Comparison of ENCODE assay signal across 1 cellular context in the genomic region with DNA sequence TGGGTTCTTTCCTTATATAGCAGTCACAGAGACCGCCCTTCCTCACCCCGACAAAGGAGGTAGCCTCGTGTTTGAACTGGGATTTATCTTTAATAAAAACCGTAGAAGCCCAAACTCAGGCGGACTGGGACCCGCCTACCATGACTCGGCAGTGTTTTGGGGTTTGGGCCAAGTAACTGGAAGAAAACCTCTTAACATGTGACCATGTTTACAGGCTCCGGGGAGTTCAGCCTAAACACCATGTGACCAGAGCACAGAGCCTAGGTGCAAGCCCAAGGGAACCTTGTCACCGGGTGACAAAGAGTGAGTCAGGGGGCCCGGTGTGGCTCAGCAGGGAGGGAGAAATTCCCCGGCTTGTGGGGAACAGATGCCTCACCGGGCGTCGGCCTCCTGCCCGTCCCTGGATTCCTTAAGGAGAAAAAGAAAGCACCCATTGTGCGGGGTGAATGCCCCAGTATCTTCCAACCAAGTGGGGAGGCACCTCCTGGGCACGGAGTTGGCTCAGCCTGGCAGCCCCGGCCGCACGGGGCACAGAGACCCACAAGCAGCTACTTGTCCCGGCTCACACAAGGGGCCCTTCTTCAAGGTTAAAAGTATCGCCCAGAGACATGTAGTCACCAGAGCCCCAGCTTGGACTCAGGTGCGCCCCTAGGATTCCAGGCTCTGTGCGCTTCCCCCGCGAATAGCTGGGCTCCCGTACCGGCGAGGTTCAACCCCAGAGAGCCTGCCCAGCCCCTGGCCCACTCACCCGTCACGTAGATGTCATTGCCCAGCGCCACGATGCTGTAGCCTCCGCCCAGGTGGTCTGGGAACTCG.
TF ChIP-seq lines count a peak whose summit lies in the region.

No MANE protein-coding gene starts in this region.

TF ChIP-seq in K562, 482 proteins besides CTCF, POLR2A, EP300 and RAD21 (continues in another document):
- no peak for TF ChIP-seq NFRKB (IDR thresholded peaks at IDR 0.05; ENCODE audit: low read depth)
- TF ChIP-seq JUNB (CRISPR knock-in tag; conservative IDR thresholded peaks at IDR 0.05), result peak; percentile 44; the same call in 1 of the 2 replicates
- no peak for TF ChIP-seq MCM3 (IDR thresholded peaks at IDR 0.05)
- TF ChIP-seq EP400 (IDR thresholded peaks at IDR 0.05), result peak; percentile 89
- peak in 1 of 3 experiments; percentile 38; a peak in 1 of 6 replicates for TF ChIP-seq ZBTB11 (CRISPR knock-in tag; IDR thresholded peaks at IDR 0.05)
- TF ChIP-seq, protein P1, sequence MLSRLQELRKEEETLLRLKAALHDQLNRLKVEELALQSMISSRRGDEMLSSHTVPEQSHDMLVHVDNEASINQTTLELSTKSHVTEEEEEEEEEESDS (CRISPR knock-in tag; IDR thresholded peaks at IDR 0.05), result no peak
- TF ChIP-seq MIER1 (IDR thresholded peaks at IDR 0.05; ENCODE audit: low read depth), result no peak
- TF ChIP-seq PHB2 (IDR thresholded peaks at IDR 0.05; ENCODE audit: low read depth), result no peak
- TF ChIP-seq GMEB1 (CRISPR knock-in tag; IDR thresholded peaks at IDR 0.05), result 0 out of 2 replicates have a peak, but pooled peaks have one; percentile 14
- TF ChIP-seq MAZ (CRISPR knock-in tag; conservative IDR thresholded peaks at IDR 0.05 in 1 of 2, IDR thresholded peaks at IDR 0.05 in 1 of 2), result 0 out of 4 replicates have a peak, but pooled peaks of 1 of the 2 experiments have one; percentile 58
- TF ChIP-seq U2AF1 (optimal IDR thresholded peaks at IDR 0.05; ENCODE audit: low read depth, low read length), result no peak
- no peak for TF ChIP-seq LARP7 (IDR thresholded peaks at IDR 0.05)
- no peak for TF ChIP-seq ZNF696 (CRISPR knock-in tag; conservative IDR thresholded peaks at IDR 0.05)
- TF ChIP-seq NR2F6 (CRISPR knock-in tag; IDR thresholded peaks at IDR 0.05), result 0 out of 2 replicates have a peak, but pooled peaks have one; percentile 11
- TF ChIP-seq ATF6 (CRISPR knock-in tag; IDR thresholded peaks at IDR 0.05), result no peak
- TF ChIP-seq PCBP1 (IDR thresholded peaks at IDR 0.05; ENCODE audit: low read depth, low read length, poor library complexity, severe bottlenecking), result no peak
- TF ChIP-seq PRMT5 (CRISPR knock-in tag; IDR thresholded peaks at IDR 0.05), result no peak
- TF ChIP-seq NFE2L1 (tag; IDR thresholded peaks at IDR 0.05; ENCODE audit: borderline replicate concordance, low read depth), result peak; percentile 77; the same call in 1 of the 2 replicates
- peak; percentile 3; the same call in 1 of the 2 replicates for TF ChIP-seq NFIX (CRISPR knock-in tag; IDR thresholded peaks at IDR 0.05; ENCODE audit: low read depth)
- TF ChIP-seq POLR2B (IDR thresholded peaks at IDR 0.05; ENCODE audit: low read depth, partially characterized antibody), result no peak
- TF ChIP-seq ZBTB1 (CRISPR knock-in tag; IDR thresholded peaks at IDR 0.05; ENCODE audit: borderline replicate concordance, low read depth), result 0 out of 2 replicates have a peak, but pooled peaks have one; percentile 2
- no peak for TF ChIP-seq TCF3 (CRISPR knock-in tag; IDR thresholded peaks at IDR 0.05)
- no peak for TF ChIP-seq NUFIP1 (IDR thresholded peaks at IDR 0.05; ENCODE audit: partially characterized antibody)
- TF ChIP-seq ZNF592 (IDR thresholded peaks at IDR 0.05), result no peak
- TF ChIP-seq C11orf30 (IDR thresholded peaks at IDR 0.05; ENCODE audit: low read depth), result peak; percentile 95
- TF ChIP-seq CSDE1 (IDR thresholded peaks at IDR 0.05), result no peak
- no peak for TF ChIP-seq ARHGAP35 (IDR thresholded peaks at IDR 0.05; ENCODE audit: partially characterized antibody)
- TF ChIP-seq MBD2 (IDR thresholded peaks at IDR 0.05; ENCODE audit: borderline replicate concordance, low read depth), result no peak
- no peak for TF ChIP-seq XRCC4 (IDR thresholded peaks at IDR 0.05; ENCODE audit: extremely low read depth, insufficient read depth, insufficient read length)
- peak in 1 of 2 experiments; percentile 55; a peak in 1 of 4 replicates for TF ChIP-seq ZNF318 (IDR thresholded peaks at IDR 0.05; ENCODE audit: borderline replicate concordance in 1 of 2, low read depth in 1 of 2)
- TF ChIP-seq, protein P2, sequence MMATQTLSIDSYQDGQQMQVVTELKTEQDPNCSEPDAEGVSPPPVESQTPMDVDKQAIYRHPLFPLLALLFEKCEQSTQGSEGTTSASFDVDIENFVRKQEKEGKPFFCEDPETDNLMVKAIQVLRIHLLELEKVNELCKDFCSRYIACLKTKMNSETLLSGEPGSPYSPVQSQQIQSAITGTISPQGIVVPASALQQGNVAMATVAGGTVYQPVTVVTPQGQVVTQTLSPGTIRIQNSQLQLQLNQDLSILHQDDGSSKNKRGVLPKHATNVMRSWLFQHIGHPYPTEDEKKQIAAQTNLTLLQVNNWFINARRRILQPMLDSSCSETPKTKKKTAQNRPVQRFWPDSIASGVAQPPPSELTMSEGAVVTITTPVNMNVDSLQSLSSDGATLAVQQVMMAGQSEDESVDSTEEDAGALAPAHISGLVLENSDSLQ (IDR thresholded peaks at IDR 0.05), result no peak; the same call in 1 of the 2 replicates
- TF ChIP-seq SIN3B (IDR thresholded peaks at IDR 0.05; ENCODE audit: low read depth), result no peak
- no peak for TF ChIP-seq RBM25 (IDR thresholded peaks at IDR 0.05; ENCODE audit: low read depth, low read length, severe bottlenecking)
